12 cellular contexts compared by ENCODE assay signal in genomic region chr19:6828306-6828697, GRCh38. TPM values are rescaled to one million over a fixed set of nuclear protein-coding genes. Genes with fewer than 3 reads are reported as not detected.
DNase-seq lines count a peak whose midpoint lies in the region; ATAC-seq and TF ChIP-seq lines count a peak whose summit lies in the region.
"Had no signal": no experiment of that assay in that cellular context is flagged by ENCODE, and none has a peak within 500 bp of the region (broad histone marks: within the 10 kb centered on the region; RNA-seq: fewer than 3 reads in every experiment).

No MANE protein-coding gene starts in this region.

- H3K4me1 ChIP-seq in Panc1 (ENCODE audit: control insufficient read depth, insufficient read depth, low read length) = no peaks in the 10 kb centered on the region
- H3K4me1 ChIP-seq in gastroesophageal sphincter = no peaks in the 10 kb centered on the region
- H3K4me1 ChIP-seq: psoas muscle, SJCRH30 had no signal

- peak overlapping the region; percentile 17 for H3K27ac Mint-ChIP-seq in activated naive CD4-positive, alpha-beta T cell treated with anti-CD3 and anti-CD28 coated beads, Interleukin-2, amount 50 U/mL, for 24 hours
- peak overlapping the region; percentile 56 for H3K27ac Mint-ChIP-seq in stimulated activated naive B cell treated with anti-CD40 and anti-IgM and Interleukin-4, amounts not matched to agents 10 μg/mL and 1 μg/mL and 100 μg/mL, for 72 hours

- no peak for TF ChIP-seq POLR2A in gastroesophageal sphincter (IDR thresholded peaks at IDR 0.05)

- H3K4me1 Mint-ChIP-seq in activated naive CD4-positive, alpha-beta T cell treated with anti-CD3 and anti-CD28 coated beads, Interleukin-2, amount 50 U/mL, for 24 hours = peaks cover 7% of the 10 kb centered on the region
- peaks cover 24 to 37% of the 10 kb centered on the region in 2 donors for H3K4me1 Mint-ChIP-seq in stimulated activated naive B cell treated with anti-CD40 and anti-IgM and Interleukin-4, amounts not matched to agents 10 μg/mL and 1 μg/mL and 100 μg/mL, for 72 hours

- ATAC-seq in Panc1 (peak; percentile 70; the same call in 1 of the 2 replicates), GM21619 (IDR thresholded peaks at IDR 0.05; ENCODE audit: unreplicated experiment) (no peak), gastroesophageal sphincter (no peak)
- ATAC-seq in stimulated activated naive B cell treated with anti-CD40 and anti-IgM and Interleukin-4, amounts not matched to agents 10 μg/mL and 1 μg/mL and 100 μg/mL, for 72 hours (replicated peaks) = no peak
- ATAC-seq: psoas muscle had no signal

- BruUV-seq in Panc1 (replicated peaks; lab: Mats Ljungman, UMichigan) = no TSS peak

- no peak for TF ChIP-seq EP300 in gastroesophageal sphincter (IDR thresholded peaks at IDR 0.05)

- H3K36me3 ChIP-seq in Panc1 (ENCODE audit: control insufficient read depth, insufficient read depth, low read length) (no peaks in the 10 kb centered on the region), gastroesophageal sphincter (no peaks in the 10 kb centered on the region)
- H3K36me3 ChIP-seq: SJCRH30 had no signal

- H3K4me3 ChIP-seq in Panc1 (ENCODE audit: low read depth in 2 of 2, low read length in 2 of 2) = no peak overlapping the region
- no peak overlapping the region for H3K4me3 ChIP-seq in gastroesophageal sphincter
- H3K4me3 ChIP-seq: psoas muscle, SJCRH30 had no signal

- 50% methylated on average over 1 of the region's 14 CpGs; no CpG with 5 or more reads in 1 of the 2 donors for WGBS in gastroesophageal sphincter (ENCODE audit: low coverage in 1 of 2), 2 donors

- TF ChIP-seq CTCF in Panc1 (IDR thresholded peaks at IDR 0.05) (no peak), gastroesophageal sphincter (IDR thresholded peaks at IDR 0.05) (no peak)

- H3K9me3 Mint-ChIP-seq in activated naive CD4-positive, alpha-beta T cell treated with anti-CD3 and anti-CD28 coated beads, Interleukin-2, amount 50 U/mL, for 24 hours = no peaks in the 10 kb centered on the region
- peaks cover 1 to 6% of the 10 kb centered on the region in 2 donors for H3K9me3 Mint-ChIP-seq in stimulated activated naive B cell treated with anti-CD40 and anti-IgM and Interleukin-4, amounts not matched to agents 10 μg/mL and 1 μg/mL and 100 μg/mL, for 72 hours

- CTCF ChIA-PET in Panc1 (lab: Charles Lee) = no interaction called here

- H3K36me3 Mint-ChIP-seq in activated naive CD4-positive, alpha-beta T cell treated with anti-CD3 and anti-CD28 coated beads, Interleukin-2, amount 50 U/mL, for 24 hours = peaks cover 22% of the 10 kb centered on the region
- peaks cover 69 to 77% of the 10 kb centered on the region in 2 donors for H3K36me3 Mint-ChIP-seq in stimulated activated naive B cell treated with anti-CD40 and anti-IgM and Interleukin-4, amounts not matched to agents 10 μg/mL and 1 μg/mL and 100 μg/mL, for 72 hours

- no peaks in the 10 kb centered on the region for H3K27me3 ChIP-seq in Panc1 (ENCODE audit: control insufficient read depth, insufficient read depth, low read length)
- peaks cover 48% of the 10 kb centered on the region for H3K27me3 ChIP-seq in gastroesophageal sphincter
- H3K27me3 ChIP-seq: SJCRH30 had no signal

- no peak overlapping the region for H3K4me3 Mint-ChIP-seq in activated naive CD4-positive, alpha-beta T cell treated with anti-CD3 and anti-CD28 coated beads, Interleukin-2, amount 50 U/mL, for 24 hours
- peak overlapping the region in 1 of 2 donors; percentile 14 for H3K4me3 Mint-ChIP-seq in stimulated activated naive B cell treated with anti-CD40 and anti-IgM and Interleukin-4, amounts not matched to agents 10 μg/mL and 1 μg/mL and 100 μg/mL, for 72 hours

- H3K27ac ChIP-seq in Panc1 (ENCODE audit: low read length) = no peak overlapping the region
- H3K27ac ChIP-seq in gastroesophageal sphincter = no peak overlapping the region
- H3K27ac ChIP-seq: psoas muscle, SJCRH30 had no signal

- H3K9me3 ChIP-seq in Panc1 (ENCODE audit: control insufficient read depth, insufficient read depth, low read depth, low read length) (no peaks in the 10 kb centered on the region), gastroesophageal sphincter (no peaks in the 10 kb centered on the region)
- H3K9me3 ChIP-seq: psoas muscle, SJCRH30 had no signal

- in situ Hi-C loops in Panc1 (cut with HindIII; ENCODE audit: low pct_unique_long_range_greater_than_20kb, low sequenced_read_pairs) = no loop called here

- POLR2A ChIA-PET in Panc1 (lab: Charles Lee) = interaction anchor here (0.6 kb wide), 1 partner anchor 16 kb away, joined by 4 read pairs; no protein-coding TSS in a partner anchor

- intact Hi-C loops in Panc1 (cut with micrococcal nuclease; ENCODE audit: unreplicated experiment) = no loop called here

- no peaks in the 10 kb centered on the region for H3K27me3 Mint-ChIP-seq in activated naive CD4-positive, alpha-beta T cell treated with anti-CD3 and anti-CD28 coated beads, Interleukin-2, amount 50 U/mL, for 24 hours
- H3K27me3 Mint-ChIP-seq in stimulated activated naive B cell treated with anti-CD40 and anti-IgM and Interleukin-4, amounts not matched to agents 10 μg/mL and 1 μg/mL and 100 μg/mL, for 72 hours = no peaks in the 10 kb centered on the region

- DNase-seq in activated naive CD4-positive, alpha-beta T cell treated with anti-CD3 and anti-CD28 coated beads, Interleukin-2, amount 50 U/mL, for 16 hours = no peak
- DNase-seq in Panc1 (ENCODE audit: low read depth, low spot score) = no peak
- peak; percentile 78 for DNase-seq in glomerular visceral epithelial cell (ENCODE audit: extremely low spot score)
- DNase-seq in stimulated activated naive B cell treated with anti-CD40 and anti-IgM and Interleukin-4, amounts not matched to agents 10 μg/mL and 1 μg/mL and 100 μg/mL, for 72 hours = no peak
- DNase-seq in globus pallidus (ENCODE audit: low spot score) = no peak
- DNase-seq: DMS79 treated with DMSO at 0.1 percent for 48 hours, NCI-H510A treated with DMSO at 0.1 percent for 48 hours, psoas muscle had no signal

RNA-seq across cellular contexts. Expression of gene VAV1, which starts 55.8 kb away (rescaled TPM):
- total RNA-seq in Panc1 (2021; ENCODE audit: unreplicated experiment) (0.05 TPM), gastroesophageal sphincter (1 to 10 TPM; 2.3 to 7.8 (median 5.7) TPM)
- polyA plus RNA-seq in Panc1 (2012; ENCODE audit: insufficient read length) = 1.5 TPM
- total RNA-seq: SJCRH30 had no signal

RNA-seq across cellular contexts. Expression of gene ADGRE1, which starts 59.1 kb away (rescaled TPM):
- 0.08 TPM for total RNA-seq in Panc1 (2021; ENCODE audit: unreplicated experiment)
- not detected for polyA plus RNA-seq in Panc1 (2012; ENCODE audit: insufficient read length)
- total RNA-seq in gastroesophageal sphincter = under 1 TPM in 1 of 4 donors, not detected in 3; 0.13 TPM
- total RNA-seq: SJCRH30 had no signal
